ENCODE assay signal across 24 cellular contexts in genomic region chr12:80086025-80086424, GRCh38. TPM values are rescaled to one million over a fixed set of nuclear protein-coding genes. Genes with fewer than 3 reads are reported as not detected.
"Had no signal": no experiment of that assay in that cellular context is flagged by ENCODE, and none has a peak within 500 bp of the region (broad histone marks: within the 10 kb centered on the region; RNA-seq: fewer than 3 reads in every experiment).

No MANE protein-coding gene starts in this region.

- H3K4me3 Mint-ChIP-seq: mesothelial cell of epicardium; nephron; stimulated activated effector memory CD8-positive, alpha-beta T cell treated with anti-CD3 and anti-CD28 coated beads, Interleukin-12 subunit alpha, Interleukin-12 subunit beta, amount 100 ng/mL, for 72 hours had no signal

- H3K27ac Mint-ChIP-seq: mesothelial cell of epicardium; nephron; progenitor cell of endocrine pancreas; stimulated activated effector memory CD8-positive, alpha-beta T cell treated with anti-CD3 and anti-CD28 coated beads, Interleukin-12 subunit alpha, Interleukin-12 subunit beta, amount 100 ng/mL, for 72 hours had no signal

- H3K27me3 ChIP-seq: esophagus squamous epithelium, gastroesophageal sphincter, pancreas, suprapubic skin, tibial artery, upper lobe of left lung, uterus had no signal

- H3K36me3 ChIP-seq: esophagus squamous epithelium, gastroesophageal sphincter, pancreas, suprapubic skin, tibial artery, upper lobe of left lung, uterus had no signal

- H3K36me3 Mint-ChIP-seq: stimulated activated effector memory CD8-positive, alpha-beta T cell treated with anti-CD3 and anti-CD28 coated beads, Interleukin-12 subunit alpha, Interleukin-12 subunit beta, amount 100 ng/mL, for 72 hours had no signal

- DNase-seq: dermis blood vessel endothelial cell; esophagus squamous epithelium; foreskin fibroblast; glutamatergic neuron; islet precursor cell; mammary epithelial cell; occipital lobe; pancreas; right cardiac atrium; stimulated activated CD4-positive, alpha-beta T cell treated with anti-CD3 and anti-CD28 coated beads, Interleukin-4, amount 100 ng/mL, for 1 hour; stimulated activated CD8-positive, alpha-beta memory T cell treated with anti-CD3 and anti-CD28 coated beads, Interleukin-4, amount 100 ng/mL, for 48 hours; stimulated activated naive CD8-positive, alpha-beta T cell treated with anti-CD3 and anti-CD28 coated beads, Interleukin-15, Interleukin-2, amounts not matched to agents 100 U/mL and 50 U/mL, for 24 hours; tibial artery; upper lobe of left lung; uterus had no signal

- H3K27ac ChIP-seq: esophagus squamous epithelium, gastroesophageal sphincter, pancreas, suprapubic skin, tibial artery, upper lobe of left lung, uterus had no signal

- H3K4me3 ChIP-seq: esophagus squamous epithelium, gastroesophageal sphincter, pancreas, smooth muscle cell, suprapubic skin, tibial artery, upper lobe of left lung, uterus had no signal

- H3K4me2 ChIP-seq: smooth muscle cell had no signal

- H3K4me1 ChIP-seq: gastroesophageal sphincter, suprapubic skin, uterus had no signal

- H3K27me3 Mint-ChIP-seq: progenitor cell of endocrine pancreas had no signal

- ATAC-seq: gastroesophageal sphincter; left lobe of liver; pancreas; right cardiac atrium; stimulated activated effector memory CD8-positive, alpha-beta T cell treated with anti-CD3 and anti-CD28 coated beads, Interleukin-12 subunit alpha, Interleukin-12 subunit beta, amount 100 ng/mL, for 72 hours; stimulated activated naive CD8-positive, alpha-beta T cell treated with anti-CD3 and anti-CD28 coated beads, Interleukin-15, Interleukin-2, amounts not matched to agents 100 U/mL and 50 U/mL, for 24 hours had no signal

RNA-seq across cellular contexts. Expression of gene OTOGL, which starts 13.3 kb away (rescaled TPM):
- total RNA-seq: epithelial cell of proximal tubule had no signal
- polyA plus RNA-seq: mammary epithelial cell, smooth muscle cell had no signal
